In genomic region chrX:101407167-101407747, GRCh38 we compare ENCODE assay signal across 6 cellular contexts. TPM values are rescaled to one million over a fixed set of nuclear protein-coding genes. Genes with fewer than 3 reads are reported as not detected.
DNase-seq lines count a peak whose midpoint lies in the region; TF ChIP-seq lines count a peak whose summit lies in the region.

No MANE protein-coding gene starts in this region.

- H3K27me3 Mint-ChIP-seq in neural crest cell (ENCODE audit: low read depth) = peaks cover 2% of the 10 kb centered on the region

- H3K36me3 Mint-ChIP-seq in neural crest cell (ENCODE audit: low read depth) = peaks cover 12% of the 10 kb centered on the region

- in situ Hi-C loops in brain microvascular endothelial cell (cut with HindIII; ENCODE audit: low pct_ligation_motif_present, low sequenced_read_pairs) (no loop called here), ACHN (cut with HindIII; ENCODE audit: low pct_ligation_motif_present, low pct_unique_long_range_greater_than_20kb, low sequenced_read_pairs) (no loop called here)

- H3K4me1 Mint-ChIP-seq in neural crest cell = peaks cover 24% of the 10 kb centered on the region

- H3K27ac Mint-ChIP-seq in neural crest cell (ENCODE audit: unreplicated experiment) = peak overlapping the region; percentile 96

- peak overlapping the region; percentile 82 for H3K4me3 ChIP-seq in brain microvascular endothelial cell (ENCODE audit: low read depth, low read length)

- TF ChIP-seq CTCF in brain microvascular endothelial cell (IDR thresholded peaks at IDR 0.05; ENCODE audit: low read depth, low read length, missing control alignments) = no peak
- no peak for TF ChIP-seq CTCF in neural crest cell (conservative IDR thresholded peaks at IDR 0.05)

- peak overlapping the region; percentile 61 for H3K27ac ChIP-seq in brain microvascular endothelial cell

- peaks cover 5% of the 10 kb centered on the region for H3K9me3 Mint-ChIP-seq in neural crest cell

- H3K27me3 ChIP-seq in brain microvascular endothelial cell (replicated peaks) = no peaks in the 10 kb centered on the region

- DNase-seq in NCI-H1694 treated with DMSO at 0.1 percent for 48 hours (lab: John Stamatoyannopoulos, UW) (peak; percentile 33), NCI-H1694 (lab: John Stamatoyannopoulos, UW) (no peak), brain microvascular endothelial cell (no peak), neural crest cell (ENCODE audit: low read depth, low spot score) (no peak), ACHN (no peak), NCI-H146 treated with DMSO at 0.1 percent for 48 hours (lab: John Stamatoyannopoulos, UW; ENCODE audit: unreplicated experiment) (no peak)

- H3K36me3 ChIP-seq in brain microvascular endothelial cell (replicated peaks) = peaks cover 2% of the 10 kb centered on the region

- peak overlapping the region; percentile 95 for H3K4me3 Mint-ChIP-seq in neural crest cell

RNA-seq across cellular contexts. Expression of gene GLA, which starts 0.5 kb away (rescaled TPM):
- total RNA-seq in neural crest cell = 48.0 and 50.7 TPM in 2 replicates

RNA-seq across cellular contexts. Expression of gene HNRNPH2, which starts 0.8 kb away (rescaled TPM):
- total RNA-seq in neural crest cell = 73.3 and 74.0 TPM in 2 replicates

RNA-seq across cellular contexts. Expression of gene RPL36A, which starts 16.4 kb away (rescaled TPM):
- total RNA-seq in neural crest cell = 316 and 347 TPM in 2 replicates

RNA-seq across cellular contexts. Expression of gene BTK, which starts 21.3 kb away (rescaled TPM):
- 0.64 TPM in 1 of 2 replicates, not detected in the other for total RNA-seq in neural crest cell

RNA-seq across cellular contexts. Expression of gene TIMM8A, which starts 58.7 kb away (rescaled TPM):
- 31.7 and 32.2 TPM in 2 replicates for total RNA-seq in neural crest cell
